34 cellular contexts compared by ENCODE assay signal in genomic region chr1:165545974-165546373, GRCh38. TPM values are rescaled to one million over a fixed set of nuclear protein-coding genes. Genes with fewer than 3 reads are reported as not detected.
"Had no signal": no experiment of that assay in that cellular context is flagged by ENCODE, and none has a peak within 500 bp of the region (broad histone marks: within the 10 kb centered on the region; RNA-seq: fewer than 3 reads in every experiment).

No MANE protein-coding gene starts in this region.

- H3K36me3 Mint-ChIP-seq: activated CD4-positive, alpha-beta memory T cell treated with anti-CD3 and anti-CD28 coated beads for 36 hours; activated naive CD4-positive, alpha-beta T cell treated with anti-CD3 and anti-CD28 coated beads, Interleukin-2, amount 50 U/mL, for 24 hours; activated naive CD8-positive, alpha-beta T cell treated with anti-CD3 and anti-CD28 coated beads for 36 hours had no signal

- H3K27ac ChIP-seq: adrenal gland, body of pancreas, cardiac muscle cell, colonic mucosa, epithelial cell of prostate, foreskin keratinocyte, gastroesophageal sphincter, heart right ventricle had no signal

- H3K4me3 ChIP-seq: adrenal gland, body of pancreas, cardiac muscle cell, colonic mucosa, gastroesophageal sphincter, heart right ventricle had no signal

- H3K4me3 Mint-ChIP-seq: activated CD4-positive, alpha-beta memory T cell treated with anti-CD3 and anti-CD28 coated beads for 36 hours; activated CD4-positive, alpha-beta T cell treated with anti-CD3 and anti-CD28 coated beads for 36 hours; activated CD4-positive, alpha-beta T cell treated with anti-CD3 and anti-CD28 coated beads, Interleukin-2, amount 10 ng/mL, durations not matched to agents 24 days and 14 days; activated CD8-positive, alpha-beta T cell treated with anti-CD3 and anti-CD28 coated beads, Interleukin-2, amount 10 ng/mL, durations not matched to agents 7 days and 5 days; activated naive CD4-positive, alpha-beta T cell treated with anti-CD3 and anti-CD28 coated beads for 36 hours; activated naive CD4-positive, alpha-beta T cell treated with anti-CD3 and anti-CD28 coated beads, Interleukin-2, amount 50 U/mL, for 24 hours; activated naive CD8-positive, alpha-beta T cell treated with anti-CD3 and anti-CD28 coated beads for 36 hours; activated naive CD8-positive, alpha-beta T cell treated with anti-CD3 and anti-CD28 coated beads, Interleukin-2, amount 50 U/mL, for 24 hours; activated T-cell treated with anti-CD3 and anti-CD28 coated beads, Interleukin-2, amount 50 U/mL, for 4 hours; activated T-helper 17 cell treated with anti-CD3 and anti-CD28 coated beads, Interleukin-2, amount 50 U/mL, for 72 hours had no signal

- DNase-seq: activated CD4-positive, alpha-beta memory T cell treated with anti-CD3 and anti-CD28 coated beads for 36 hours; activated CD4-positive, alpha-beta T cell treated with anti-CD3 and anti-CD28 coated beads for 36 hours; activated CD4-positive, alpha-beta T cell treated with anti-CD3 and anti-CD28 coated beads, Interleukin-2, amount 10 ng/mL, durations not matched to agents 24 days and 14 days; activated CD4-positive, CD25-positive, alpha-beta regulatory T cell; activated CD4-positive, CD25-positive, alpha-beta regulatory T cell treated with anti-CD3 and anti-CD28 coated beads, Interleukin-2, amount 50 U/mL, for 72 hours; activated CD8-positive, alpha-beta memory T cell treated with anti-CD3 and anti-CD28 coated beads, Interleukin-2, amount 50 U/mL, for 48 hours; activated CD8-positive, alpha-beta T cell treated with anti-CD3 and anti-CD28 coated beads, Interleukin-2, amount 10 ng/mL, durations not matched to agents 7 days and 5 days; activated effector memory CD4-positive, alpha-beta T cell treated with anti-CD3 and anti-CD28 coated beads, Interleukin-2, amount 50 U/mL, for 16 hours; activated naive CD4-positive, alpha-beta T cell treated with anti-CD3 and anti-CD28 coated beads for 36 hours; activated naive CD8-positive, alpha-beta T cell treated with anti-CD3 and anti-CD28 coated beads for 36 hours; activated naive CD8-positive, alpha-beta T cell treated with anti-CD3 and anti-CD28 coated beads, Interleukin-2, amount 50 U/mL, for 24 hours; activated T-cell treated with anti-CD3 and anti-CD28 coated beads for 4 hours; activated T-cell treated with anti-CD3 and anti-CD28 coated beads, Interleukin-2, amount 50 U/mL, for 4 hours; adrenal gland; amygdala; aorta; body of pancreas; central memory CD4-positive, alpha-beta T cell; cerebellar nuclear complex; colonic mucosa; effector CD8-positive, alpha-beta T cell; foreskin keratinocyte; heart right ventricle; T-helper 2 cell had no signal

- H3K27ac Mint-ChIP-seq: activated CD4-positive, alpha-beta memory T cell treated with anti-CD3 and anti-CD28 coated beads for 36 hours; activated CD4-positive, alpha-beta T cell treated with anti-CD3 and anti-CD28 coated beads for 36 hours; activated CD4-positive, alpha-beta T cell treated with anti-CD3 and anti-CD28 coated beads, Interleukin-2, amount 10 ng/mL, durations not matched to agents 24 days and 14 days; activated CD8-positive, alpha-beta T cell treated with anti-CD3 and anti-CD28 coated beads, Interleukin-2, amount 10 ng/mL, durations not matched to agents 7 days and 5 days; activated naive CD4-positive, alpha-beta T cell treated with anti-CD3 and anti-CD28 coated beads for 36 hours; activated naive CD8-positive, alpha-beta T cell treated with anti-CD3 and anti-CD28 coated beads for 36 hours; activated naive CD8-positive, alpha-beta T cell treated with anti-CD3 and anti-CD28 coated beads, Interleukin-2, amount 50 U/mL, for 24 hours; activated T-helper 17 cell treated with anti-CD3 and anti-CD28 coated beads, Interleukin-2, amount 50 U/mL, for 72 hours had no signal

- H3K4me1 Mint-ChIP-seq: activated CD4-positive, alpha-beta T cell treated with anti-CD3 and anti-CD28 coated beads for 36 hours; activated CD4-positive, alpha-beta T cell treated with anti-CD3 and anti-CD28 coated beads, Interleukin-2, amount 10 ng/mL, durations not matched to agents 24 days and 14 days; activated naive CD4-positive, alpha-beta T cell treated with anti-CD3 and anti-CD28 coated beads, Interleukin-2, amount 50 U/mL, for 24 hours; activated T-helper 17 cell treated with anti-CD3 and anti-CD28 coated beads, Interleukin-2, amount 50 U/mL, for 72 hours had no signal

- ATAC-seq: activated CD4-positive, alpha-beta T cell treated with anti-CD3 and anti-CD28 coated beads for 36 hours; activated CD8-positive, alpha-beta T cell treated with anti-CD3 and anti-CD28 coated beads, Interleukin-2, amount 10 ng/mL, durations not matched to agents 7 days and 5 days; activated naive CD8-positive, alpha-beta T cell treated with anti-CD3 and anti-CD28 coated beads, Interleukin-2, amount 50 U/mL, for 24 hours; activated T-cell treated with anti-CD3 and anti-CD28 coated beads, Interleukin-2, amount 50 U/mL, for 4 hours; activated T-helper 17 cell treated with anti-CD3 and anti-CD28 coated beads, Interleukin-2, amount 50 U/mL, for 72 hours; body of pancreas; foreskin keratinocyte; gastroesophageal sphincter; heart right ventricle had no signal

- H3K9me3 Mint-ChIP-seq: activated CD4-positive, alpha-beta memory T cell treated with anti-CD3 and anti-CD28 coated beads for 36 hours; activated CD4-positive, alpha-beta T cell treated with anti-CD3 and anti-CD28 coated beads, Interleukin-2, amount 10 ng/mL, durations not matched to agents 24 days and 14 days; activated naive CD4-positive, alpha-beta T cell treated with anti-CD3 and anti-CD28 coated beads for 36 hours; activated naive CD4-positive, alpha-beta T cell treated with anti-CD3 and anti-CD28 coated beads, Interleukin-2, amount 50 U/mL, for 24 hours; activated naive CD8-positive, alpha-beta T cell treated with anti-CD3 and anti-CD28 coated beads for 36 hours; activated naive CD8-positive, alpha-beta T cell treated with anti-CD3 and anti-CD28 coated beads, Interleukin-2, amount 50 U/mL, for 24 hours; activated T-cell treated with anti-CD3 and anti-CD28 coated beads, Interleukin-2, amount 50 U/mL, for 4 hours; activated T-helper 17 cell treated with anti-CD3 and anti-CD28 coated beads, Interleukin-2, amount 50 U/mL, for 72 hours had no signal

- H3K27me3 ChIP-seq: body of pancreas, cardiac muscle cell, colonic mucosa, gastroesophageal sphincter had no signal

- H3K9me3 ChIP-seq: adrenal gland, body of pancreas, colonic mucosa, gastroesophageal sphincter, heart right ventricle had no signal

- H3K4me1 ChIP-seq: adrenal gland, colonic mucosa, foreskin keratinocyte had no signal

- H3K36me3 ChIP-seq: adrenal gland, cardiac muscle cell, colonic mucosa, gastroesophageal sphincter, heart right ventricle had no signal

RNA-seq across cellular contexts. Expression of gene LRRC52, which starts 2.2 kb away (rescaled TPM):
- total RNA-seq: activated CD4-positive, alpha-beta memory T cell treated with anti-CD3 and anti-CD28 coated beads for 36 hours; activated CD4-positive, alpha-beta T cell treated with anti-CD3 and anti-CD28 coated beads for 36 hours; activated CD4-positive, alpha-beta T cell treated with anti-CD3 and anti-CD28 coated beads, Interleukin-2, amount 10 ng/mL, durations not matched to agents 24 days and 14 days; activated CD8-positive, alpha-beta memory T cell treated with anti-CD3 and anti-CD28 coated beads for 36 hours; activated CD8-positive, alpha-beta T cell treated with anti-CD3 and anti-CD28 coated beads, Interleukin-2, amount 10 ng/mL, durations not matched to agents 7 days and 5 days; activated naive CD4-positive, alpha-beta T cell treated with anti-CD3 and anti-CD28 coated beads for 36 hours; activated naive CD8-positive, alpha-beta T cell treated with anti-CD3 and anti-CD28 coated beads for 36 hours; activated T-cell treated with anti-CD3 and anti-CD28 coated beads, Interleukin-2, amount 50 U/mL, for 4 hours; activated T-helper 17 cell treated with anti-CD3 and anti-CD28 coated beads, Interleukin-2, amount 50 U/mL, for 72 hours; adrenal gland; aorta; body of pancreas; colonic mucosa; dermis microvascular lymphatic vessel endothelial cell; endothelial cell of umbilical vein; foreskin keratinocyte; gastroesophageal sphincter; glomerular endothelial cell; T-helper 1 cell treated with Interleukin-12 subunit alpha and Interleukin-12 subunit beta and Interleukin-4 antibody, amounts not matched to agents 30 ng/mL and 1 ng/mL, for 36 hours had no signal
